Comparison of ENCODE assay signal across 8 cellular contexts in the genomic region with DNA sequence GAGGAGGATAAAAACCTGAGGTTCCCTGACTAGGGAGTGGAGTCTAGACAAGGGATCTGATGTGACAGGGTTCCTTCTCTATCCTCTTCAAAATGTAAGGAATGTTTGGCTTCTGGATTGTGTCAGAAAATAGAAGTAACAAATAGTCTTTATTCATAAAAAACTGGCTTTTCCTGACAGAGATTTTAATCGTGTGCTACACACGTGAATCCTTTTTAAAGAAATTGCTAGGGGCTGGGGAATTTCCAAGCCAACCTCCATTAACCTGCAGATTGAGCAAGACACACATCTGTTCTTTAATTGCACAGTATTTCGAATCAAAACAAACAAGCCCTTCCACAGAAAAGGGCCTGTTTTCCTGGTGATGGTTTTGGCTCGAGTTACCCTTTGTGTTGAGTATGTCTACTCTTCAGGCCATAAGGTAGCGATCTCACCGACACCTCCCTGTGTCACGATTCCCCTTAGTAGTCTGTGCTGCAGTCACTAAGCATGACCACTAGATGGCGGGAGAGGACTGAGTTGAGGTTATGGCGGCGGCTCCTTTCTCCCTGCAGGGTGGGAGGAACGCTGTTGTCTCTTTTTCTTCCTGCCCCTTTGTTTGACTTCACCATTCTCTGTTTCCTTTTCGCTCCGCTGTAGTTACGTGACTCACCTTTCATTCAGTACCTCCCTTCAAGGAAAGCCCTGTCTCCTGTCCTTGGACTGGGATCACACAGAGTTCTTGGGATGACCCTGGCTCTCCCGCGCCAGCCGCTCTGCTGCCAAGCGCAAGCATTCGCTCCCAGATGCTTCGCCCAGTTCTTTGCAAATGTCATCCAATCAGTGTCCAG.
A peak's percentile ranks its signal among the peaks of the same experiment; 100 is the strongest.
DNase-seq lines count a peak whose midpoint lies in the region; ATAC-seq, FAIRE-seq and TF ChIP-seq lines count a peak whose summit lies in the region.

No MANE protein-coding gene starts in this region.

- H3K27ac ChIP-seq in DND-41 (ENCODE audit: low read length), result peak overlapping the region; percentile 71

- peaks cover 36% of the 10 kb centered on the region for H3K4me1 ChIP-seq in DND-41 (ENCODE audit: insufficient read depth, low read length)

- H2AFZ ChIP-seq in DND-41 (ENCODE audit: low read depth, low read length), result peak overlapping the region; percentile 83

- H3K4me2 ChIP-seq in DND-41 (ENCODE audit: insufficient read depth, low read length), result peak overlapping the region; percentile 68

- H3K36me3 ChIP-seq in DND-41 (ENCODE audit: insufficient read depth, low read length), result no peaks in the 10 kb centered on the region

- peak; percentile 94 for ATAC-seq in DND-41 (ENCODE audit: insufficient read depth, low read depth)
- ATAC-seq in GM21717 (IDR thresholded peaks at IDR 0.05; ENCODE audit: unreplicated experiment), result peak; percentile 98

- H3K9me3 ChIP-seq in DND-41 (ENCODE audit: insufficient read depth, low read length, severe bottlenecking), result no peaks in the 10 kb centered on the region

- no peaks in the 10 kb centered on the region for H3K27me3 ChIP-seq in DND-41 (ENCODE audit: insufficient read depth, low read length, poor library complexity)

- H3K79me2 ChIP-seq in DND-41 (ENCODE audit: insufficient read depth, low read length), result no peaks in the 10 kb centered on the region

- in situ Hi-C loops in KBM-7 (cut with MboI; ENCODE audit: low pct_unique_long_range_greater_than_20kb, low sequenced_read_pairs), result loop anchor here (25.0 kb wide), 1 partner anchor 1011 kb away; no protein-coding TSS in a partner anchor

- peak overlapping the region; percentile 40 for H3K9ac ChIP-seq in DND-41 (ENCODE audit: low read depth, low read length)

- peak overlapping the region in 1 of 2 experiments; percentile 47; a peak in 2 of 4 replicates for H3K4me3 ChIP-seq in DND-41 (ENCODE audit: low read depth in 1 of 2, low read length in 2 of 2)

- no peaks in the 10 kb centered on the region for H4K20me1 ChIP-seq in DND-41 (ENCODE audit: insufficient read depth, low read length)

- peak; percentile 99 for TF ChIP-seq CTCF in DND-41 (IDR thresholded peaks at IDR 0.05; ENCODE audit: borderline replicate concordance, extremely low read depth, low read length, poor library complexity, severe bottlenecking)

- no peak for FAIRE-seq in frontal cortex (lab: Jason Lieb, UNC)

- DNase-seq in DND-41, result peak; percentile 83
- peak; percentile 80 for DNase-seq in KBM-7
- DNase-seq in RPMI8226, result peak; percentile 73
- peak; percentile 88 for DNase-seq in activated effector memory CD4-positive, alpha-beta T cell treated with anti-CD3 and anti-CD28 coated beads, Interleukin-2, amount 50 U/mL, for 16 hours
- peak; percentile 51 to 63 for DNase-seq in frontal cortex (ENCODE audit: low spot score in 2 of 2)
- peak in 53 of 56 donors; percentile 23 to 85 (median 63) for DNase-seq in nucleus accumbens (lab: John Stamatoyannopoulos, UW)
- DNase-seq in superior temporal gyrus (ENCODE audit: extremely low spot score), result peak; percentile 96
